In the genomic region with DNA sequence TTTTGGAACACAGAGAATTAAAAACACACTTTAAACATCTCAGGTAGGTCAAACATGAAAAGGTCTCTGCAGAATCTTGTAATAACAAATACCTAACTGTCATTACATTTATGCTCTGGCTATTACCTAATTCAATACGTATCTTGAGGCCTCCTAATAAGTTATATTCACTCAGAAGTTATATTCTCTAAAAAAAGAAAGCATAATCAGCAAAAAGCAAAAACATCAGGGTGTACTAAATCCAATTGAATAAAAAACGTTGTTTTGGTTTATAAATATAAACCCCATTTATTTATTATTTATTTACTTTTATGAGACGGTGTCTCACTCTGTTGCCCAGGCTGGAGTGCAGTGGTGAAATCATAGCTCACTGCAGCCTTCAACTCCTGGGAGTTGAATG, we compare ENCODE assay signal across 26 cellular contexts. TPM values are rescaled to one million over a fixed set of nuclear protein-coding genes. Genes with fewer than 3 reads are reported as not detected.
DNase-seq lines count a peak whose midpoint lies in the region; ATAC-seq, FAIRE-seq and TF ChIP-seq lines count a peak whose summit lies in the region.
"Had no signal": no experiment of that assay in that cellular context is flagged by ENCODE, and none has a peak within 500 bp of the region (broad histone marks: within the 10 kb centered on the region; RNA-seq: fewer than 3 reads in every experiment).

No MANE protein-coding gene starts in this region.

- H4K20me1 ChIP-seq in IMR-90 (ENCODE audit: insufficient read depth, low read length) (peaks cover 12% of the 10 kb centered on the region; the same call in 1 of the 2 replicates), K562 (replicated peaks; ENCODE audit: control insufficient read depth, insufficient read depth, low read length) (0 out of 2 replicates have a peak, but pooled peaks cover 10% of the 10 kb centered on the region)

- H3K4me3 Mint-ChIP-seq in T-helper 17 cell = no peak overlapping the region
- no peak overlapping the region for H3K4me3 Mint-ChIP-seq in activated naive CD8-positive, alpha-beta T cell treated with anti-CD3 and anti-CD28 coated beads for 36 hours
- H3K4me3 Mint-ChIP-seq: B cell; CD4-positive, alpha-beta T cell; CD8-positive, alpha-beta T cell had no signal

- ATAC-seq in IMR-90 (ENCODE audit: low read depth) (no peak), T-helper 17 cell (no peak), K562 (no peak), HG03520 (IDR thresholded peaks at IDR 0.05; ENCODE audit: unreplicated experiment) (no peak), HG03139 (IDR thresholded peaks at IDR 0.05; ENCODE audit: unreplicated experiment) (no peak)
- ATAC-seq: CD8-positive, alpha-beta T cell; GM12878 had no signal

- POLR2A ChIA-PET in IMR-90 (lab: Charles Lee; ENCODE audit: unreplicated experiment) = no interaction called here
- POLR2A ChIA-PET in K562 (lab: Yijun Ruan, JAX) = interaction anchor here (0.6 to 1.1 kb wide), 2 partner anchors 28 to 1360 kb away, joined by 3 to 8 read pairs; no protein-coding TSS in a partner anchor

- no peak overlapping the region for H3K56ac ChIP-seq in IMR-90 (ENCODE audit: extremely low read depth, insufficient read depth, low read length)

- no peak overlapping the region for H3K23ac ChIP-seq in IMR-90 (ENCODE audit: low read depth, low read length)

- H3K4me1 Mint-ChIP-seq in T-helper 17 cell = peaks cover 14% of the 10 kb centered on the region
- peaks cover 17% of the 10 kb centered on the region for H3K4me1 Mint-ChIP-seq in activated naive CD8-positive, alpha-beta T cell treated with anti-CD3 and anti-CD28 coated beads for 36 hours

- peaks cover 3% of the 10 kb centered on the region for H3K36me3 Mint-ChIP-seq in T-helper 17 cell (ENCODE audit: low read depth)
- peaks cover 9% of the 10 kb centered on the region for H3K36me3 Mint-ChIP-seq in activated naive CD8-positive, alpha-beta T cell treated with anti-CD3 and anti-CD28 coated beads for 36 hours

- no peak overlapping the region for H3K18ac ChIP-seq in IMR-90 (ENCODE audit: low read depth, low read length)

- no peak overlapping the region for H3K14ac ChIP-seq in IMR-90 (replicated peaks; ENCODE audit: low read depth, low read length)

- no peak overlapping the region for H2AK9ac ChIP-seq in IMR-90 (replicated peaks; ENCODE audit: low read depth, low read length, poor library complexity)

- H2AK5ac ChIP-seq in IMR-90 (ENCODE audit: low read depth, low read length) = no peak overlapping the region

- H3K27ac Mint-ChIP-seq in T-helper 17 cell = peak overlapping the region; percentile 78
- no peak overlapping the region for H3K27ac Mint-ChIP-seq in activated naive CD8-positive, alpha-beta T cell treated with anti-CD3 and anti-CD28 coated beads for 36 hours
- H3K27ac Mint-ChIP-seq: B cell; CD4-positive, alpha-beta T cell; CD8-positive, alpha-beta T cell had no signal

- BruUV-seq in IMR-90 (replicated peaks; lab: Mats Ljungman, UMichigan) (no TSS peak), K562 (replicated peaks; lab: Mats Ljungman, UMichigan) (no TSS peak)

- no peaks in the 10 kb centered on the region for H3K27me3 ChIP-seq in IMR-90 (ENCODE audit: control insufficient read depth, insufficient read depth, low read length)
- H3K27me3 ChIP-seq in K562 (ENCODE audit: control insufficient read depth in 2 of 2, insufficient read depth in 2 of 2, low read length in 2 of 2) = no peaks in the 10 kb centered on the region
- H3K27me3 ChIP-seq: BLaER1 treated with 17β-estradiol and CSF1 and Interleukin-3, amounts not matched to agents 10 nM and 100 nM had no signal

- TF ChIP-seq CTCF in IMR-90 (conservative IDR thresholded peaks at IDR 0.05; ENCODE audit: low read depth, low read length) (no peak), K562 (IDR thresholded peaks at IDR 0.05 in 2 of 3, conservative IDR thresholded peaks at IDR 0.05 in 1 of 3; ENCODE audit: insufficient read depth in 2 of 3, low read depth in 1 of 3, low read length in 3 of 3) (no peak)

- H3K4me1 ChIP-seq in IMR-90 (ENCODE audit: control insufficient read depth, insufficient read depth, low read length) (peaks cover 3% of the 10 kb centered on the region; the same call in 1 of the 2 replicates), K562 (replicated peaks in 1 of 2; ENCODE audit: control insufficient read depth in 2 of 2, insufficient read depth in 2 of 2, low read length in 2 of 2) (peaks cover 0 to 5% of the 10 kb centered on the region in 2 experiments; a peak in 2 of 5 replicates)

- peaks cover 15 to 54% of the 10 kb centered on the region in 2 experiments; a peak in 3 of 4 replicates for H3K79me1 ChIP-seq in IMR-90 (ENCODE audit: low read depth in 1 of 2, low read length in 2 of 2)

- no peak overlapping the region for H2BK20ac ChIP-seq in IMR-90 (ENCODE audit: low read depth, low read length)

- WGBS in IMR-90 (ENCODE audit: extremely low coverage in 2 of 2, insufficient read length in 1 of 2), 2 experiments = no CpG with 5 or more reads among the region's 3 CpGs
- WGBS in K562 (ENCODE audit: insufficient coverage, low coverage, missing lambda C conversion rate) = 78% methylated on average over 3 of the region's 3 CpGs

- intact Hi-C loops in IMR-90 (cut with micrococcal nuclease) (no loop called here), K562 (cut with micrococcal nuclease) (no loop called here)

- no peak overlapping the region for H2BK5ac ChIP-seq in IMR-90 (ENCODE audit: low read depth, low read length, poor library complexity, severe bottlenecking)

- 0 out of 2 replicates have a peak, but pooled peaks cover 1% of the 10 kb centered on the region for H3K36me3 ChIP-seq in IMR-90 (ENCODE audit: control insufficient read depth, insufficient read depth, low read length)
- peaks cover 15% of the 10 kb centered on the region; the same call in 2 of the 3 replicates for H3K36me3 ChIP-seq in K562 (ENCODE audit: control insufficient read depth, insufficient read depth, low read length)

- CTCF ChIA-PET in IMR-90 (lab: Yijun Ruan, JAX) (no interaction called here), K562 (lab: Yijun Ruan, JAX; ENCODE audit: low intra/inter-chr PET ratio) (no interaction called here)

- no peak overlapping the region for H4K8ac ChIP-seq in IMR-90 (ENCODE audit: low read depth in 2 of 2, low read length in 2 of 2)

- H3K4ac ChIP-seq in IMR-90 (ENCODE audit: low read depth, low read length) = no peak overlapping the region

- no peaks in the 10 kb centered on the region for H3K27me3 Mint-ChIP-seq in T-helper 17 cell
- no peaks in the 10 kb centered on the region for H3K27me3 Mint-ChIP-seq in activated naive CD8-positive, alpha-beta T cell treated with anti-CD3 and anti-CD28 coated beads for 36 hours
- H3K27me3 Mint-ChIP-seq: B cell; CD4-positive, alpha-beta T cell had no signal

- H3K9me3 Mint-ChIP-seq in activated naive CD8-positive, alpha-beta T cell treated with anti-CD3 and anti-CD28 coated beads for 36 hours = peaks cover 3% of the 10 kb centered on the region
- H3K9me3 Mint-ChIP-seq: CD4-positive, alpha-beta T cell; CD8-positive, alpha-beta T cell had no signal

- peaks cover 89% of the 10 kb centered on the region for H3K79me2 ChIP-seq in K562 (ENCODE audit: control insufficient read depth, insufficient read depth, low read length)

- H3K9ac ChIP-seq in IMR-90 (ENCODE audit: low read depth, low read length) (no peak overlapping the region), K562 (ENCODE audit: insufficient read depth in 1 of 2, low read depth in 2 of 2, low read length in 2 of 2) (no peak overlapping the region)
- H3K9ac ChIP-seq: BLaER1 treated with 17β-estradiol and CSF1 and Interleukin-3, amounts not matched to agents 10 nM and 100 nM had no signal

- H3K9me3 ChIP-seq in IMR-90 (ENCODE audit: control insufficient read depth, insufficient read depth, low read length) (no peaks in the 10 kb centered on the region), T-helper 17 cell (ENCODE audit: control insufficient read depth, low read length, poor library complexity, severe bottlenecking) (no peaks in the 10 kb centered on the region), K562 (replicated peaks; ENCODE audit: control insufficient read depth, insufficient read depth, low read depth, low read length) (peaks cover under 1% of the 10 kb centered on the region)

- no peak overlapping the region for H3K4me2 ChIP-seq in IMR-90 (ENCODE audit: low read depth, low read length)
- no peak overlapping the region for H3K4me2 ChIP-seq in K562 (ENCODE audit: insufficient read depth, low read length)
- H3K4me2 ChIP-seq: BLaER1 treated with 17β-estradiol and CSF1 and Interleukin-3, amounts not matched to agents 10 nM and 100 nM had no signal

- no peak overlapping the region for H4K91ac ChIP-seq in IMR-90 (ENCODE audit: insufficient read depth, low read depth, low read length)

- H3K9me1 ChIP-seq in IMR-90 (ENCODE audit: insufficient read depth, low read length) (no peaks in the 10 kb centered on the region; the same call in 1 of the 2 replicates), K562 (ENCODE audit: control insufficient read depth, insufficient read depth, low read length) (no peaks in the 10 kb centered on the region)

- H4K5ac ChIP-seq in IMR-90 (ENCODE audit: low read depth, low read length) = no peak overlapping the region

- H3K4me3 ChIP-seq in IMR-90 (ENCODE audit: insufficient read depth, low read depth, low read length) = no peak overlapping the region
- H3K4me3 ChIP-seq in K562 = no peak overlapping the region
- H3K4me3 ChIP-seq: BLaER1 treated with 17β-estradiol and CSF1 and Interleukin-3, amounts not matched to agents 10 nM and 100 nM; GM12878 had no signal

- TF ChIP-seq RAD21 in IMR-90 (IDR thresholded peaks at IDR 0.05; ENCODE audit: low read length) (no peak), K562 (CRISPR knock-in tag; conservative IDR thresholded peaks at IDR 0.05 in 1 of 2, IDR thresholded peaks at IDR 0.05 in 1 of 2) (no peak)

- no peak for DNase-seq in IMR-90
- DNase-seq in T-helper 17 cell = no peak
- no peak for DNase-seq in K562 (ENCODE audit: extremely low read depth in 1 of 4, low spot score in 3 of 4)
- no peak for DNase-seq in NCI-H1436 (lab: John Stamatoyannopoulos, UW)
- no peak for DNase-seq in activated naive CD8-positive, alpha-beta T cell treated with anti-CD3 and anti-CD28 coated beads for 36 hours
- DNase-seq: 8988T; AML-193; CD4-positive, alpha-beta T cell; CD8-positive, alpha-beta T cell; COR-L47; DMS 273 treated with DMSO at 0.1 percent for 48 hours; DMS153; DMS53; DMS79; DND-41; EL; GDM1 had no signal

- in situ Hi-C loops in IMR-90 (cut with MboI; ENCODE audit: low sequenced_read_pairs) (no loop called here), K562 (cut with MboI) (no loop called here)

- FAIRE-seq in K562 (lab: Jason Lieb, UNC) = no peak
- FAIRE-seq: A204.1, GM12878, GM12892, GM18507 had no signal

- dilution Hi-C loops in IMR-90 (cut with HindIII; ENCODE audit: low sequenced_read_pairs, unreplicated experiment) = no loop called here

- no peak overlapping the region for H2BK120ac ChIP-seq in IMR-90 (ENCODE audit: low read depth, low read length)

- TF ChIP-seq POLR2A in IMR-90 (IDR thresholded peaks at IDR 0.05; ENCODE audit: low read depth, low read length) (no peak), K562 (conservative IDR thresholded peaks at IDR 0.05) (no peak)

- no peak overlapping the region for H3K27ac ChIP-seq in IMR-90 (ENCODE audit: insufficient read depth, low read length)
- H3K27ac ChIP-seq in K562 (ENCODE audit: extremely low read depth, low read depth, low read length) = no peak overlapping the region
- H3K27ac ChIP-seq: BLaER1 treated with 17β-estradiol and CSF1 and Interleukin-3, amounts not matched to agents 10 nM and 100 nM; C4-2B had no signal

- H2BK15ac ChIP-seq in IMR-90 (ENCODE audit: low read depth, low read length) = no peak overlapping the region

- no peak for TF ChIP-seq EP300 in K562 (IDR thresholded peaks at IDR 0.05; ENCODE audit: low read length)

- no peak overlapping the region for H2AFZ ChIP-seq in IMR-90 (replicated peaks; ENCODE audit: low read length, poor library complexity)
- H2AFZ ChIP-seq in K562 (ENCODE audit: low read depth, low read length) = no peak overlapping the region

RNA-seq across cellular contexts. Expression of gene TMEM41B, which starts 10.2 kb away (rescaled TPM):
- total RNA-seq in IMR-90 (2012; rRNA removed) (20.8 and 36.7 TPM in 2 replicates), T-helper 17 cell (10 to 100 TPM; 22.7 to 32.6 TPM), K562 (2014; rRNA removed) (58.5 and 65.8 TPM in 2 replicates), K562 (2014; rRNA removed; fragmentation: Illumina TruSeq; extraction: Trizol) (51.5 and 58.8 TPM in 2 replicates), K562 (2015; rRNA removed; fragmentation: Illumina TruSeq; extraction: Trizol) (34.5 and 37.0 TPM in 2 replicates), K562 (2021) (44.3 and 48.7 TPM in 2 replicates)
- polyA plus RNA-seq in IMR-90 (2012; rRNA removed) (20.8 and 21.5 TPM in 2 replicates), K562 (2011; rRNA removed) (79.6 and 89.6 TPM in 2 replicates), K562 (2014; fragmentation: Illumina TruSeq; extraction: Trizol) (28.1 and 28.8 TPM in 2 replicates), K562 (2014; fragmentation: Nextera tagmentation; extraction: Ambion mirVana) (10 to 100 TPM; 17.1 to 24.7 TPM), K562 (2014; rRNA removed) (58.7 and 75.6 TPM in 2 replicates)
- 5.3 and 16.1 TPM in 2 replicates for polyA plus RNA-seq in IMR-90 (2012; cell fraction: cytosol; rRNA removed)
- polyA plus RNA-seq in IMR-90 (2012; cell fraction: nucleus; rRNA removed; ENCODE audit: low replicate concordance) = 23.5 and 44.3 TPM in 2 replicates
- 126 and 247 TPM in 2 replicates for total RNA-seq in K562 (2011; cell fraction: chromatin; rRNA removed; ENCODE audit: low replicate concordance)
- total RNA-seq in K562 (2011; cell fraction: nucleolus; rRNA removed) = 91.1 and 96.4 TPM in 2 replicates
- total RNA-seq in K562 (2011; cell fraction: nucleoplasm; rRNA removed) = 150 and 203 TPM in 2 replicates
- polyA plus RNA-seq in K562 (2011; cell fraction: cytosol; rRNA removed) = 25.0 and 45.7 TPM in 2 replicates
- polyA plus RNA-seq in K562 (2011; cell fraction: nucleus; rRNA removed) = 60.6 and 87.8 TPM in 2 replicates
- 28.0 and 30.7 TPM in 2 replicates for polyA plus RNA-seq in K562 (2012)
- polyA minus RNA-seq in K562 (2011; rRNA and poly(A)+ RNA removed) = 48.1 and 48.6 TPM in 2 replicates
- 23.0 and 24.4 TPM in 2 replicates for polyA minus RNA-seq in K562 (2011; cell fraction: cytosol; rRNA and poly(A)+ RNA removed)
- 34.3 and 57.6 TPM in 2 replicates for polyA minus RNA-seq in K562 (2011; cell fraction: nucleus; rRNA and poly(A)+ RNA removed)
- total RNA-seq in activated naive CD8-positive, alpha-beta T cell treated with anti-CD3 and anti-CD28 coated beads for 36 hours = 10 to 100 TPM; 20.1 to 20.5 TPM

RNA-seq across cellular contexts. Expression of gene DENND5A, which starts 39.0 kb away (rescaled TPM):
- total RNA-seq in IMR-90 (2012; rRNA removed) = 182 and 192 TPM in 2 replicates
- polyA plus RNA-seq in IMR-90 (2012; rRNA removed) = 175 and 179 TPM in 2 replicates
- polyA plus RNA-seq in IMR-90 (2012; cell fraction: cytosol; rRNA removed) = 105 and 110 TPM in 2 replicates
- polyA plus RNA-seq in IMR-90 (2012; cell fraction: nucleus; rRNA removed; ENCODE audit: low replicate concordance) = 162 and 172 TPM in 2 replicates
- 10 to 100 TPM; 66.3 to 96.5 TPM for total RNA-seq in T-helper 17 cell
- total RNA-seq in K562 (2011; cell fraction: chromatin; rRNA removed; ENCODE audit: low replicate concordance) = 370 and 438 TPM in 2 replicates
- total RNA-seq in K562 (2011; cell fraction: nucleolus; rRNA removed) = 176 and 183 TPM in 2 replicates
- total RNA-seq in K562 (2011; cell fraction: nucleoplasm; rRNA removed) = 234 and 247 TPM in 2 replicates
- total RNA-seq in K562 (2014; rRNA removed) = 34.4 and 40.7 TPM in 2 replicates
- total RNA-seq in K562 (2014; rRNA removed; fragmentation: Illumina TruSeq; extraction: Trizol) = 58.3 and 60.4 TPM in 2 replicates
- total RNA-seq in K562 (2015; rRNA removed; fragmentation: Illumina TruSeq; extraction: Trizol) = 58.5 and 60.4 TPM in 2 replicates
- 45.2 and 46.3 TPM in 2 replicates for total RNA-seq in K562 (2021)
- polyA plus RNA-seq in K562 (2011; rRNA removed) = 130 and 160 TPM in 2 replicates
- 161 and 174 TPM in 2 replicates for polyA plus RNA-seq in K562 (2011; cell fraction: cytosol; rRNA removed)
- 234 and 274 TPM in 2 replicates for polyA plus RNA-seq in K562 (2011; cell fraction: nucleus; rRNA removed)
- 37.7 and 80.9 TPM in 2 replicates for polyA plus RNA-seq in K562 (2012)
- 78.4 and 86.4 TPM in 2 replicates for polyA plus RNA-seq in K562 (2014; fragmentation: Illumina TruSeq; extraction: Trizol)
- polyA plus RNA-seq in K562 (2014; fragmentation: Nextera tagmentation; extraction: Ambion mirVana) = 10 to 100 TPM; 11.7 to 12.3 TPM
- 35.3 and 43.2 TPM in 2 replicates for polyA plus RNA-seq in K562 (2014; rRNA removed)
- polyA minus RNA-seq in K562 (2011; rRNA and poly(A)+ RNA removed) = 285 and 322 TPM in 2 replicates
- 90.1 and 96.1 TPM in 2 replicates for polyA minus RNA-seq in K562 (2011; cell fraction: cytosol; rRNA and poly(A)+ RNA removed)
- 122 and 241 TPM in 2 replicates for polyA minus RNA-seq in K562 (2011; cell fraction: nucleus; rRNA and poly(A)+ RNA removed)
- total RNA-seq in activated naive CD8-positive, alpha-beta T cell treated with anti-CD3 and anti-CD28 coated beads for 36 hours = 10 to 100 TPM; 46.5 to 50.9 TPM
